ENCODE assay signal across 11 cellular contexts in the genomic region with DNA sequence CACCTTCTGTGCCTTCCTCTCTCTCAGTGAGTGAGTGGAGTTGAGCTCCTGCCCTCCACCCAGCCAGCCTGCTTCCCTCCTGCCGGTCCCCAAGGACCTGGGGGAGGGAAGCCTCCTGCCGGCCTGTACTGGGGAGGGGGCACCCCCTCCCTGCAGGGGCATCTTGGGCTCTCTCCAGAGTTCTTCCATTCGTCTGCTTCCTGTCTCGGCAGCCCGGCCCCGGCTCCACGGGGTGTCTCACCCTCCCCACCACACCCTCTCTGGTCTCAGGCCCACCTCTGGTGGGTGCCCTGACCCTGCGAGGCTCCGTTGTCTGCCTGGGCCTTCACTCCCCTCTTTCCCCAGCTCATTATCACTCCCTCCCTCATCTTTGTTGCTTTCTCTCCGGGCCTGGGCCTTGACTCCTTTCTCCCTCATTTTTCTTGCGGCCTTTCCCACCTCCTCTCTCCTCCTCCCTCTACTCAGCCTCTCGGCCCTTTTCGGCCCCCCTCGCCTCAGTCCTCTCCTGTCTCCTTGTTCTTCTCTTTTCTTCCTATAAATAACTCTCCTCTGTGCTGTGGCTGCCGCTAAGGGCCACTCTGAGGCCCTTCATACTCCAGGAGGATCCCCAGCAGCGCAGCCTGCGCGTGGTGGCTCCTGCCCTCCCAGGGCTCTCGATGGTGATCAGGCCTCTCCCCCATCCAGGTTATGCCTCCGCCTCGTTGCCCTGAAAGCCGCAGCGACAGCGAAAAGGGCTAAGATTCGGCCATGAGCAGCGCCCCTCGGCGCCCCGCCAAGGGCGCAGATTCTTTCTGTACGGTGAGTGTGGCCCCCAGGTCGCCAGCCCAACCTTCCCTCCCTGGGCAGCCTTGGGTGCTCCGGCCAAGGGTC. TPM values are rescaled to one million over a fixed set of nuclear protein-coding genes. Genes with fewer than 3 reads are reported as not detected.
DNase-seq lines count a peak whose midpoint lies in the region; ATAC-seq and TF ChIP-seq lines count a peak whose summit lies in the region.
"Had no signal": no experiment of that assay in that cellular context is flagged by ENCODE, and none has a peak within 500 bp of the region (broad histone marks: within the 10 kb centered on the region; RNA-seq: fewer than 3 reads in every experiment).

No MANE protein-coding gene starts in this region.

- H3K4me1 Mint-ChIP-seq in activated T-cell treated with anti-CD3 and anti-CD28 coated beads, Interleukin-2, amount 50 U/mL, for 4 hours (ENCODE audit: low read depth) = peaks cover 31% of the 10 kb centered on the region
- H3K4me1 Mint-ChIP-seq in activated T-helper 1 cell treated with anti-CD3 and anti-CD28 coated beads, Interleukin-12 subunit alpha, Interleukin-12 subunit beta, Interleukin-2, Interleukin-4 antibody, amounts not matched to agents 30 ng/mL and 10 ng/mL and 1 ng/mL, durations not matched to agents 14 hours and 24 hours and 36 hours (ENCODE audit: low read depth) = peaks cover 38% of the 10 kb centered on the region

- peak overlapping the region; percentile 2 to 98 for H3K27ac ChIP-seq in testis

- H3K9me3 Mint-ChIP-seq in activated T-cell treated with anti-CD3 and anti-CD28 coated beads, Interleukin-2, amount 50 U/mL, for 4 hours = no peaks in the 10 kb centered on the region
- H3K9me3 Mint-ChIP-seq in activated T-helper 1 cell treated with anti-CD3 and anti-CD28 coated beads, Interleukin-12 subunit alpha, Interleukin-12 subunit beta, Interleukin-2, Interleukin-4 antibody, amounts not matched to agents 30 ng/mL and 10 ng/mL and 1 ng/mL, durations not matched to agents 14 hours and 24 hours and 36 hours = no peaks in the 10 kb centered on the region

- TF ChIP-seq CTCF in testis (IDR thresholded peaks at IDR 0.05) = no peak

- H3K27me3 Mint-ChIP-seq in activated T-cell treated with anti-CD3 and anti-CD28 coated beads, Interleukin-2, amount 50 U/mL, for 4 hours (ENCODE audit: low read depth) = no peaks in the 10 kb centered on the region
- no peaks in the 10 kb centered on the region for H3K27me3 Mint-ChIP-seq in activated T-helper 1 cell treated with anti-CD3 and anti-CD28 coated beads, Interleukin-12 subunit alpha, Interleukin-12 subunit beta, Interleukin-2, Interleukin-4 antibody, amounts not matched to agents 30 ng/mL and 10 ng/mL and 1 ng/mL, durations not matched to agents 14 hours and 24 hours and 36 hours (ENCODE audit: insufficient read depth)

- peaks cover 5% of the 10 kb centered on the region for H3K36me3 Mint-ChIP-seq in activated T-cell treated with anti-CD3 and anti-CD28 coated beads, Interleukin-2, amount 50 U/mL, for 4 hours (ENCODE audit: insufficient read depth)
- H3K36me3 Mint-ChIP-seq in activated T-helper 1 cell treated with anti-CD3 and anti-CD28 coated beads, Interleukin-12 subunit alpha, Interleukin-12 subunit beta, Interleukin-2, Interleukin-4 antibody, amounts not matched to agents 30 ng/mL and 10 ng/mL and 1 ng/mL, durations not matched to agents 14 hours and 24 hours and 36 hours (ENCODE audit: low read depth) = peaks cover 4% of the 10 kb centered on the region

- H3K4me3 ChIP-seq in iPS-15b (ENCODE audit: low read depth, low read length) (peak overlapping the region; percentile 74), testis (peak overlapping the region in 1 of 2 donors; percentile 93)

- peak overlapping the region; percentile 29 for H3K27ac Mint-ChIP-seq in activated T-helper 1 cell treated with anti-CD3 and anti-CD28 coated beads, Interleukin-12 subunit alpha, Interleukin-12 subunit beta, Interleukin-2, Interleukin-4 antibody, amounts not matched to agents 30 ng/mL and 10 ng/mL and 1 ng/mL, durations not matched to agents 14 hours and 24 hours and 36 hours

- intact Hi-C loops in activated T-helper 1 cell treated with anti-CD3 and anti-CD28 coated beads, Interleukin-12 subunit alpha, Interleukin-12 subunit beta, Interleukin-2, Interleukin-4 antibody, amounts not matched to agents 30 ng/mL and 10 ng/mL and 1 ng/mL, durations not matched to agents 14 hours and 24 hours and 36 hours (cut with micrococcal nuclease) = no loop called here
- intact Hi-C loops in testis (cut with DNase I; ENCODE audit: low total_unique reads) = no loop called here

- H3K27me3 ChIP-seq in iPS-15b (ENCODE audit: control insufficient read depth, insufficient read depth, low read length) = peaks cover 11% of the 10 kb centered on the region
- H3K27me3 ChIP-seq in testis = no peaks in the 10 kb centered on the region

- H3K9ac ChIP-seq in iPS-15b (ENCODE audit: low read depth, low read length) = no peak overlapping the region

- H3K4me1 ChIP-seq in iPS-15b (ENCODE audit: control insufficient read depth, insufficient read depth, low read length) = peaks cover 3% of the 10 kb centered on the region
- H3K4me1 ChIP-seq in testis = peaks cover 45% of the 10 kb centered on the region

- no peak for DNase-seq in activated T-cell treated with anti-CD3 and anti-CD28 coated beads, Interleukin-2, amount 50 U/mL, for 4 hours
- no peak for DNase-seq in activated T-cell treated with anti-CD3 and anti-CD28 coated beads, Interleukin-2, amount 50 U/mL, for 48 hours
- no peak for DNase-seq in activated T-helper 1 cell treated with anti-CD3 and anti-CD28 coated beads, Interleukin-12 subunit alpha, Interleukin-12 subunit beta, Interleukin-2, Interleukin-4 antibody, amounts not matched to agents 30 ng/mL and 10 ng/mL and 1 ng/mL, durations not matched to agents 14 hours and 24 hours and 36 hours (ENCODE audit: low spot score)
- no peak for DNase-seq in testis
- no peak for DNase-seq in activated effector memory CD4-positive, alpha-beta T cell treated with Interleukin-2 at 50 U/mL for 16 hours
- no peak for DNase-seq in DMS 273 (lab: John Stamatoyannopoulos, UW; ENCODE audit: unreplicated experiment)
- DNase-seq: central memory CD4-positive, alpha-beta T cell; NCI-H524 treated with DMSO at 0.1 percent for 48 hours; stimulated activated CD4-positive, alpha-beta T cell treated with anti-CD3 and anti-CD28 coated beads, Interleukin-12 subunit alpha, Interleukin-12 subunit beta, amount 100 ng/mL, for 4 hours had no signal

- H3K36me3 ChIP-seq in iPS-15b (ENCODE audit: control insufficient read depth, insufficient read depth, low read length) (peaks cover 12% of the 10 kb centered on the region), testis (ENCODE audit: low read depth, missing control alignments) (no peaks in the 10 kb centered on the region)

- peak overlapping the region; percentile 92 for H3K4me3 Mint-ChIP-seq in activated T-cell treated with anti-CD3 and anti-CD28 coated beads, Interleukin-2, amount 50 U/mL, for 4 hours
- H3K4me3 Mint-ChIP-seq in activated T-helper 1 cell treated with anti-CD3 and anti-CD28 coated beads, Interleukin-12 subunit alpha, Interleukin-12 subunit beta, Interleukin-2, Interleukin-4 antibody, amounts not matched to agents 30 ng/mL and 10 ng/mL and 1 ng/mL, durations not matched to agents 14 hours and 24 hours and 36 hours = peak overlapping the region; percentile 86

- H3K9me3 ChIP-seq in iPS-15b (ENCODE audit: control insufficient read depth, insufficient read depth, low read length) (no peaks in the 10 kb centered on the region), testis (no peaks in the 10 kb centered on the region)

- no peak for ATAC-seq in activated T-cell treated with anti-CD3 and anti-CD28 coated beads, Interleukin-2, amount 50 U/mL, for 4 hours
- ATAC-seq in GM21390 (IDR thresholded peaks at IDR 0.05; ENCODE audit: unreplicated experiment) = no peak

- no peak for TF ChIP-seq POLR2A in testis (IDR thresholded peaks at IDR 0.05)

- WGBS in testis, 2 donors = 49 to 52% methylated on average over 22 to 33 of the region's 33 CpGs

RNA-seq across cellular contexts. Expression of a gene that starts 2.1 kb away (rescaled TPM):
- total RNA-seq in activated T-cell treated with anti-CD3 and anti-CD28 coated beads, Interleukin-2, amount 50 U/mL, for 4 hours = 100 to 1,000 TPM; 107 to 125 (median 111) TPM
- 127 and 128 TPM in 2 replicates for total RNA-seq in activated T-helper 1 cell treated with anti-CD3 and anti-CD28 coated beads, Interleukin-12 subunit alpha, Interleukin-12 subunit beta, Interleukin-2, Interleukin-4 antibody, amounts not matched to agents 30 ng/mL and 10 ng/mL and 1 ng/mL, durations not matched to agents 14 hours and 24 hours and 36 hours
- total RNA-seq in testis = 100 to 1,000 TPM; 147 to 153 TPM
- 68.9 TPM for polyA plus RNA-seq in testis (ENCODE audit: insufficient read depth, low read depth, low replicate concordance)

RNA-seq across cellular contexts. Expression of a gene that starts 3.8 kb away (rescaled TPM):
- 10 to 100 TPM; 14.1 to 15.0 (median 14.3) TPM for total RNA-seq in activated T-cell treated with anti-CD3 and anti-CD28 coated beads, Interleukin-2, amount 50 U/mL, for 4 hours
- 24.9 and 28.1 TPM in 2 replicates for total RNA-seq in activated T-helper 1 cell treated with anti-CD3 and anti-CD28 coated beads, Interleukin-12 subunit alpha, Interleukin-12 subunit beta, Interleukin-2, Interleukin-4 antibody, amounts not matched to agents 30 ng/mL and 10 ng/mL and 1 ng/mL, durations not matched to agents 14 hours and 24 hours and 36 hours
- 10 to 100 TPM; 10.5 to 15.4 TPM for total RNA-seq in testis
- 7.1 TPM for polyA plus RNA-seq in testis (ENCODE audit: insufficient read depth, low read depth, low replicate concordance)

RNA-seq across cellular contexts. Expression of a gene that starts 13.1 kb away (rescaled TPM):
- total RNA-seq in activated T-cell treated with anti-CD3 and anti-CD28 coated beads, Interleukin-2, amount 50 U/mL, for 4 hours = 1 to 10 TPM; 2.4 to 3.4 (median 3.3) TPM
- 1.9 and 4.1 TPM in 2 replicates for total RNA-seq in activated T-helper 1 cell treated with anti-CD3 and anti-CD28 coated beads, Interleukin-12 subunit alpha, Interleukin-12 subunit beta, Interleukin-2, Interleukin-4 antibody, amounts not matched to agents 30 ng/mL and 10 ng/mL and 1 ng/mL, durations not matched to agents 14 hours and 24 hours and 36 hours
- 10 to 100 TPM; 27.5 to 37.9 TPM for total RNA-seq in testis
- polyA plus RNA-seq in testis (ENCODE audit: insufficient read depth, low read depth, low replicate concordance) = 20.8 TPM

RNA-seq across cellular contexts. Expression of a gene that starts 19.1 kb away (rescaled TPM):
- total RNA-seq in activated T-cell treated with anti-CD3 and anti-CD28 coated beads, Interleukin-2, amount 50 U/mL, for 4 hours = 100 to 1,000 TPM in 2 of 3 donors, 10 to 100 TPM in 1; 96.5 to 111 (median 104) TPM
- total RNA-seq in activated T-helper 1 cell treated with anti-CD3 and anti-CD28 coated beads, Interleukin-12 subunit alpha, Interleukin-12 subunit beta, Interleukin-2, Interleukin-4 antibody, amounts not matched to agents 30 ng/mL and 10 ng/mL and 1 ng/mL, durations not matched to agents 14 hours and 24 hours and 36 hours = 92.6 and 96.3 TPM in 2 replicates
- 100 to 1,000 TPM; 114 to 124 TPM for total RNA-seq in testis
- 60.3 TPM for polyA plus RNA-seq in testis (ENCODE audit: insufficient read depth, low read depth, low replicate concordance)

RNA-seq across cellular contexts. Expression of a gene that starts 21.8 kb away (rescaled TPM):
- 10 to 100 TPM; 70.3 to 85.3 (median 71.8) TPM for total RNA-seq in activated T-cell treated with anti-CD3 and anti-CD28 coated beads, Interleukin-2, amount 50 U/mL, for 4 hours
- total RNA-seq in activated T-helper 1 cell treated with anti-CD3 and anti-CD28 coated beads, Interleukin-12 subunit alpha, Interleukin-12 subunit beta, Interleukin-2, Interleukin-4 antibody, amounts not matched to agents 30 ng/mL and 10 ng/mL and 1 ng/mL, durations not matched to agents 14 hours and 24 hours and 36 hours = 55.3 and 63.4 TPM in 2 replicates
- total RNA-seq in testis = 10 to 100 TPM; 63.2 to 68.7 TPM
- polyA plus RNA-seq in testis (ENCODE audit: insufficient read depth, low read depth, low replicate concordance) = 30.8 TPM
